In the genomic region with DNA sequence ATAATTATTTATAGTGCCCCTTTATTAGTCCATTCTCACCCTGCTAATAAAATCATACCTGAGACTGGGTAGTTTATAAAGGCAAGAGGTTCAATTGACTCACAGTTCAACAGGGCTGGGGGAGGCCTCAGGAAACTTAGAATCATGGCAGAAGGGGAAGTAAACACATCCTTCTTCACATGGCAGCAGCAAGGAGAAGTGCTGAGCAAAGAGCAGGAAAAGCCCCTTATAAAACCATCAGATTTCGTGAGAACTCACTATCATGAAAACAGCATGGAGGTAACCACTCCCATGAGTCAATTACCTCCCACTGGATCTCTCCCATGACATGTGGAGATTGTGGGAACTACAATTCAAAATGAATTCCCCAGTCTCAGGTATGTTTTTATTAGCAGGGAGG, we compare ENCODE assay signal across 2 cellular contexts.
TF ChIP-seq lines count a peak whose summit lies in the region.

No MANE protein-coding gene starts in this region.

TF ChIP-seq in HCT116, 20 proteins besides CTCF, POLR2A, EP300 and RAD21:
- TF ChIP-seq TCF7L2 (IDR thresholded peaks at IDR 0.05; ENCODE audit: borderline replicate concordance, extremely low read depth, insufficient read depth, insufficient read length) = no peak
- no peak for TF ChIP-seq CBX3 (IDR thresholded peaks at IDR 0.05; ENCODE audit: low read depth)
- no peak for TF ChIP-seq EZH2 (IDR thresholded peaks at IDR 0.05)
- TF ChIP-seq, protein P1, sequence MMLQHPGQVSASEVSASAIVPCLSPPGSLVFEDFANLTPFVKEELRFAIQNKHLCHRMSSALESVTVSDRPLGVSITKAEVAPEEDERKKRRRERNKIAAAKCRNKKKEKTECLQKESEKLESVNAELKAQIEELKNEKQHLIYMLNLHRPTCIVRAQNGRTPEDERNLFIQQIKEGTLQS (IDR thresholded peaks at IDR 0.05) = no peak
- no peak for TF ChIP-seq ZNF274 (IDR thresholded peaks at IDR 0.05; ENCODE audit: low read depth, low read length)
- TF ChIP-seq, protein P2, sequence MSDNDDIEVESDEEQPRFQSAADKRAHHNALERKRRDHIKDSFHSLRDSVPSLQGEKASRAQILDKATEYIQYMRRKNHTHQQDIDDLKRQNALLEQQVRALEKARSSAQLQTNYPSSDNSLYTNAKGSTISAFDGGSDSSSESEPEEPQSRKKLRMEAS (IDR thresholded peaks at IDR 0.05) = no peak
- TF ChIP-seq EGR1 (IDR thresholded peaks at IDR 0.05; ENCODE audit: low read depth) = no peak
- no peak for TF ChIP-seq REST (IDR thresholded peaks at IDR 0.05; ENCODE audit: low read depth)
- TF ChIP-seq ZFX (IDR thresholded peaks at IDR 0.05) = no peak
- TF ChIP-seq JUND (IDR thresholded peaks at IDR 0.05) = no peak
- TF ChIP-seq YY1 (IDR thresholded peaks at IDR 0.05; ENCODE audit: extremely low read depth, insufficient replicate concordance, low read depth, low read length) = no peak
- no peak for TF ChIP-seq ELF1 (IDR thresholded peaks at IDR 0.05; ENCODE audit: borderline replicate concordance, low read depth)
- no peak for TF ChIP-seq CEBPB (IDR thresholded peaks at IDR 0.05; ENCODE audit: low read depth)
- TF ChIP-seq EZH2phosphoT487 (IDR thresholded peaks at IDR 0.05; ENCODE audit: borderline replicate concordance) = no peak
- TF ChIP-seq SP1 (IDR thresholded peaks at IDR 0.05; ENCODE audit: low read depth) = no peak
- no peak for TF ChIP-seq POLR2AphosphoS5 (IDR thresholded peaks at IDR 0.05; ENCODE audit: low read depth, low read length)

TF ChIP-seq in H1, 55 proteins besides CTCF, POLR2A, EP300 and RAD21:
- no peak for TF ChIP-seq ASH2L (IDR thresholded peaks at IDR 0.05; ENCODE audit: low read length)
- no peak for TF ChIP-seq BCL11A (IDR thresholded peaks at IDR 0.05; ENCODE audit: low read depth in 2 of 2, low read length in 2 of 2)
- no peak for TF ChIP-seq NRF1 (IDR thresholded peaks at IDR 0.05; ENCODE audit: low read depth, low read length)
- TF ChIP-seq KDM4A (IDR thresholded peaks at IDR 0.05; ENCODE audit: low read depth, low read length, severe bottlenecking) = no peak
- TF ChIP-seq SUZ12 (IDR thresholded peaks at IDR 0.05; ENCODE audit: low read length) = no peak
- TF ChIP-seq EZH2 (IDR thresholded peaks at IDR 0.05; ENCODE audit: low read depth, low read length, severe bottlenecking) = no peak
- no peak for TF ChIP-seq SP1 (IDR thresholded peaks at IDR 0.05; ENCODE audit: low read depth, low read length)
- no peak for TF ChIP-seq TCF12 (IDR thresholded peaks at IDR 0.05; ENCODE audit: low read depth, low read length)
- TF ChIP-seq CREB1 (IDR thresholded peaks at IDR 0.05) = no peak
- TF ChIP-seq, protein P1 (IDR thresholded peaks at IDR 0.05; ENCODE audit: insufficient read depth, low read depth, low read length) = no peak
- no peak for TF ChIP-seq CHD2 (IDR thresholded peaks at IDR 0.05; ENCODE audit: low read length)
- TF ChIP-seq BACH1 (IDR thresholded peaks at IDR 0.05; ENCODE audit: low read length) = no peak
- TF ChIP-seq CBX5 (IDR thresholded peaks at IDR 0.05; ENCODE audit: low read depth, low read length) = no peak
- no peak for TF ChIP-seq RNF2 (IDR thresholded peaks at IDR 0.05; ENCODE audit: borderline replicate concordance, low read depth, low read length, missing control alignments, poor library complexity, severe bottlenecking)
- TF ChIP-seq HDAC6 (IDR thresholded peaks at IDR 0.05; ENCODE audit: low read depth, low read length) = no peak
